ENCODE assay signal across 30 cellular contexts in genomic region chrX:150831863-150832262, GRCh38.
"Had no signal": no experiment of that assay in that cellular context is flagged by ENCODE, and none has a peak within 500 bp of the region (broad histone marks: within the 10 kb centered on the region; RNA-seq: fewer than 3 reads in every experiment).

No MANE protein-coding gene starts in this region.

- H3K27me3 ChIP-seq: ascending aorta, body of pancreas had no signal

- H3K27ac Mint-ChIP-seq: activated CD4-positive, alpha-beta memory T cell treated with anti-CD3 and anti-CD28 coated beads, Interleukin-2, amount 10 ng/mL, durations not matched to agents 7 days and 5 days; activated CD4-positive, alpha-beta T cell treated with anti-CD3 and anti-CD28 coated beads for 36 hours; activated T-cell treated with anti-CD3 and anti-CD28 coated beads, Interleukin-2, amount 50 U/mL, for 72 hours; activated T-helper 2 cell treated with anti-CD3 and anti-CD28 coated beads, Interferon-gamma antibody, Interleukin-2, Interleukin-4, amounts not matched to agents 10 μg/mL and 5 μg/mL and 100 μg/mL, durations not matched to agents 14 hours and 24 hours and 36 hours; T-cell had no signal

- H3K27ac ChIP-seq: ascending aorta, SK-N-MC, WERI-Rb-1 had no signal

- H3K36me3 ChIP-seq: ascending aorta, WERI-Rb-1 had no signal

- ATAC-seq: activated CD4-positive, alpha-beta T cell treated with anti-CD3 and anti-CD28 coated beads for 36 hours; activated T-cell treated with anti-CD3 and anti-CD28 coated beads, Interleukin-2, amount 50 U/mL, for 72 hours; body of pancreas; Panc1; Right ventricle myocardium inferior; T-cell had no signal

- H3K4me1 ChIP-seq: ascending aorta had no signal

- H3K27me3 Mint-ChIP-seq: activated CD4-positive, alpha-beta memory T cell treated with anti-CD3 and anti-CD28 coated beads, Interleukin-2, amount 10 ng/mL, durations not matched to agents 7 days and 5 days; activated CD4-positive, alpha-beta T cell treated with anti-CD3 and anti-CD28 coated beads for 36 hours had no signal

- H3K4me3 ChIP-seq: ascending aorta, body of pancreas, SK-N-MC had no signal

- FAIRE-seq: bronchial epithelial cell, TTC549 had no signal

- H3K4me3 Mint-ChIP-seq: activated CD4-positive, alpha-beta memory T cell treated with anti-CD3 and anti-CD28 coated beads, Interleukin-2, amount 10 ng/mL, durations not matched to agents 7 days and 5 days; activated CD4-positive, alpha-beta T cell treated with anti-CD3 and anti-CD28 coated beads for 36 hours; activated T-cell treated with anti-CD3 and anti-CD28 coated beads, Interleukin-2, amount 50 U/mL, for 72 hours; T-cell had no signal

- H3K9me3 ChIP-seq: ascending aorta, body of pancreas had no signal

- H3K4me1 Mint-ChIP-seq: activated CD4-positive, alpha-beta T cell treated with anti-CD3 and anti-CD28 coated beads for 36 hours had no signal

- DNase-seq: activated CD4-positive, alpha-beta memory T cell treated with anti-CD3 and anti-CD28 coated beads, Interleukin-2, amount 10 ng/mL, durations not matched to agents 7 days and 5 days; activated CD4-positive, alpha-beta T cell treated with anti-CD3 and anti-CD28 coated beads for 36 hours; activated CD4-positive, alpha-beta T cell treated with anti-CD3 and anti-CD28 coated beads, Interleukin-2, amount 50 U/mL, for 1 hour; activated gamma-delta T cell treated with Interleukin-2 at 50 U/mL for 16 hours; activated naive CD4-positive, alpha-beta T cell treated with anti-CD3 and anti-CD28 coated beads, Interleukin-2, amount 50 U/mL, for 16 hours; activated T-cell treated with anti-CD3 and anti-CD28 coated beads, Interleukin-2, amount 50 U/mL, for 72 hours; amniotic stem cell; body of pancreas; central memory CD4-positive, alpha-beta T cell; MM.1S; NCI-H1105 treated with DMSO at 0.1 percent for 48 hours; NCI-H1436 treated with DMSO at 0.1 percent for 48 hours; NCI-H187; NCI-H2081; NCI-H446; NCI-H526; NCI-H774; OCI-M1; RPMI8226; T-cell; T-helper 2 cell; T1000; WERI-Rb-1 had no signal
